12 cellular contexts compared by ENCODE assay signal in the genomic region with DNA sequence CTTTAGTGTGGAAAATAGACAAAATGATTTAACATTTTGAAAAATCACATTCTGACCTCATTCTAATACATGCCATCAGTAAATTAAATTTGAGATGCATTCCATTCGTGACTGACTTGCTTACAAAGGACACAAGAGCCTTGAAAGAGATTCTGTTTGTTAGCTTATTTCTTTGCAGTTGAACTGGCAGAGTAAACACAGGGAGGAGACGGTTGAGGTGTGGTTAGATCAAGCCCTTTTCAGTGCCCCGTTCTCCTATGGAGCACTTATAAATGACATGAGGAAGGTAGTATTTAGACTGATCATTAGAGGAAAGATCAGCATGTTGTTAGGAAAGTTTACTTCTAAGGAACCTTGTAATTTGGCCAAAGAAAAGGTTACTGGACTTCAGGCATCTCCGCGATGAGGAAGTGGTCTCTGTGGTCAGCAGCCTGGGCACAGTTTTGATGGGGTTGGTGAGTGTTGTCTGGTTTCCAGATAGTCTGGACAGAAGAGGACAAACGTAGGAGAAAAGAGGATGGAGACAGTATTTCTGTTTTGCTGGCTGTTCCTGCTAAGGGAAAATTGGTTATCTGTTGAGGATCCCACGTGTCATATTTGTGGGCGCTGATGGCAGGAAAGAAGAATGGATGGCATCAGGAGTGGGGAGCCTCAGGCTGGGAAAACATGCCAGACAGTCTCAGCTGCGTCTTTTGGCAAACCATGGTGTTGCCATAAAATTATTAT.
DNase-seq lines count a peak whose midpoint lies in the region; ATAC-seq and FAIRE-seq lines count a peak whose summit lies in the region.
"Had no signal": no experiment of that assay in that cellular context is flagged by ENCODE, and none has a peak within 500 bp of the region (broad histone marks: within the 10 kb centered on the region; RNA-seq: fewer than 3 reads in every experiment).

No MANE protein-coding gene starts in this region.

- no peak for ATAC-seq in HG02840 (IDR thresholded peaks at IDR 0.05; ENCODE audit: low FRiP score, unreplicated experiment)

- DNase-seq in H4 (ENCODE audit: low spot score) (peak; percentile 86), UCSD-AML1 (lab: John Stamatoyannopoulos, UW; ENCODE audit: unreplicated experiment) (peak; percentile 45), iris pigment epithelial cell (ENCODE audit: low read depth) (peak; percentile 78), HTR-8/SVneo (ENCODE audit: insufficient read length, low spot score) (no peak), ACHN (no peak), NCI-H1694 treated with DMSO at 0.1 percent for 48 hours (lab: John Stamatoyannopoulos, UW) (no peak)
- DNase-seq: activated CD4-positive, CD25-positive, alpha-beta regulatory T cell; activated effector memory CD4-positive, alpha-beta T cell treated with anti-CD3 and anti-CD28 coated beads, Interleukin-2, amount 50 U/mL, for 16 hours; Kasumi-1 had no signal

- peak overlapping the region; percentile 23 for H2AFZ ChIP-seq in ACC112 (ENCODE audit: low read length, unreplicated experiment)

- no peak overlapping the region for H3K27ac ChIP-seq in ACC112 (ENCODE audit: low read depth, low read length)

- no peaks in the 10 kb centered on the region for H3K79me2 ChIP-seq in ACC112 (ENCODE audit: control insufficient read depth, insufficient read depth, low read length, unreplicated experiment)

- in situ Hi-C loops in ACHN (cut with HindIII; ENCODE audit: low pct_ligation_motif_present, low pct_unique_long_range_greater_than_20kb, low sequenced_read_pairs) = no loop called here

- H3K36me3 ChIP-seq in ACC112 (ENCODE audit: insufficient read depth, low read length) = no peaks in the 10 kb centered on the region

- no peak for FAIRE-seq in HTR-8/SVneo (lab: Jason Lieb, UNC)

- peaks cover 10% of the 10 kb centered on the region for H3K4me1 ChIP-seq in ACC112 (ENCODE audit: control insufficient read depth, insufficient read depth, low read length, unreplicated experiment)

- H3K27me3 ChIP-seq in ACC112 (ENCODE audit: insufficient read depth, low read length) = no peaks in the 10 kb centered on the region

- no peak overlapping the region for H3K4me3 ChIP-seq in ACC112 (ENCODE audit: low read depth, low read length)
- H3K4me3 ChIP-seq: coronary artery had no signal

Comparison
In these comparisons a context has a peak if more than half of its experiments do, and no peak if none do; other contexts are left out.
1. DNase-seq: peak in H4 (single experiment), UCSD-AML1 (single experiment) and iris pigment epithelial cell (single experiment); none in HTR-8/SVneo (single experiment), ACHN (single experiment) and NCI-H1694 treated with DMSO at 0.1 percent for 48 hours (single experiment).